ENCODE assay signal across 8 cellular contexts in the genomic region with DNA sequence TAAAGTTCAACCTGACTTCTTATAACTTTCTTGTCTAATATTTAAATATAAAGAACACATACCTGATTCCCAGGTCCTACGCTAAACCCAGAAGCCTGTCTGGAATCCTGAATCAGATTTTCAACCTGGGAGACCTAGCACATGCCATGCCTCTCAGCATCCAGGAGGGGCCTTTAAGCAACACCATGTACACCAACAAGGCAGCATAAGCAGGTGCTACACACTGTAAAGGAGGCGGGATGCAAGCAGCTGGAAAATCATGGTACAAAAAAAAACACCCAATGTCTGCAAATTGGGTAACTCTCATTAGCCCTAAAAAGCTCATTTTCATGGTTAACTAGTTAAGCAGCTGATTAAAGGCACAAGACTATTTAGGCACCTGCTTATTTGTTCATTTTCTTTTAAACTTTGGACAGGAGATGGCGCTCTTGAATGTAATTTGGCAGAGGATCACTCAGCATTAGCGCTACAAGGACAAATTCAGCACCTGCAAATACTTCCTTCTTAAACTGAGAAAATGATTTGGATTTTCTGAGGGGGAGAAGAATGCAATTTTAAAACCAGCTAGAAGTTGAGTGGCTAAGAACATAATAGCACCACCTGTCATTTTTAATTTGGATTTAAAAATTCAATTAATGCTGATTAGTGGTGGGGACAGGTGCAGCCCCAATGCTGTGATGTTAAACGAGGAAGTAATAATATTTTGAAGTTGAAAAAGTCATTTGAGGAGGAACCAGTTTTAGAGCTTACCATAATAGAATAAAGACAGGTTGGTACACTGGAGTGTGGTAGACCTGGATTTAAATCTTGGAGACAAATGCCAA.
DNase-seq lines count a peak whose midpoint lies in the region; ATAC-seq and TF ChIP-seq lines count a peak whose summit lies in the region.

No MANE protein-coding gene starts in this region.

- H3K9me3 Mint-ChIP-seq in activated CD8-positive, alpha-beta memory T cell treated with anti-CD3 and anti-CD28 coated beads, Interleukin-2, amount 10 ng/mL, durations not matched to agents 7 days and 5 days (ENCODE audit: low read depth): no peaks in the 10 kb centered on the region

- no peak overlapping the region for H3K4me3 Mint-ChIP-seq in activated CD8-positive, alpha-beta memory T cell treated with anti-CD3 and anti-CD28 coated beads, Interleukin-2, amount 10 ng/mL, durations not matched to agents 7 days and 5 days

- H3K4me2 ChIP-seq in osteoblast (ENCODE audit: insufficient read depth, low read length): no peak overlapping the region

- H3K79me2 ChIP-seq in osteoblast (ENCODE audit: insufficient read depth, low read length): no peaks in the 10 kb centered on the region

- H3K9me3 ChIP-seq in osteoblast (ENCODE audit: low read depth, low read length): no peaks in the 10 kb centered on the region

- H3K27ac ChIP-seq in osteoblast (ENCODE audit: low read depth, low read length): no peak overlapping the region

- no peak overlapping the region for H3K27ac Mint-ChIP-seq in activated CD8-positive, alpha-beta memory T cell treated with anti-CD3 and anti-CD28 coated beads, Interleukin-2, amount 10 ng/mL, durations not matched to agents 7 days and 5 days

- CTCF ChIA-PET in activated CD8-positive, alpha-beta memory T cell treated with anti-CD3 and anti-CD28 coated beads, Interleukin-2, amount 10 ng/mL, durations not matched to agents 7 days and 5 days (lab: Charles Lee): interaction anchor here (0.5 to 3.2 kb wide), 33 partner anchors 10 to 682 kb away, joined by 3 to 29 read pairs (median 4); a partner anchor contains a TSS

- no peaks in the 10 kb centered on the region for H3K4me1 ChIP-seq in osteoblast (ENCODE audit: insufficient read depth, low read length)

- H3K36me3 ChIP-seq in osteoblast (ENCODE audit: insufficient read depth, low read length): no peaks in the 10 kb centered on the region

- TF ChIP-seq CTCF in osteoblast (IDR thresholded peaks at IDR 0.05; ENCODE audit: extremely low read depth, low read depth, low read length): peak; percentile 51

- no peaks in the 10 kb centered on the region for H4K20me1 ChIP-seq in osteoblast (ENCODE audit: insufficient read depth, low read length)

- DNase-seq in activated CD8-positive, alpha-beta memory T cell treated with anti-CD3 and anti-CD28 coated beads, Interleukin-2, amount 10 ng/mL, durations not matched to agents 7 days and 5 days: no peak
- no peak for DNase-seq in activated CD8-positive, alpha-beta memory T cell treated with anti-CD3 and anti-CD28 coated beads, Interleukin-2, amount 50 U/mL, for 4 hours
- peak; percentile 86 for DNase-seq in NCI-H1092 treated with DMSO at 0.1 percent for 48 hours (lab: John Stamatoyannopoulos, UW)
- peak; percentile 19 for DNase-seq in SHP77 treated with DMSO at 0.1 percent for 48 hours (lab: John Stamatoyannopoulos, UW)
- DNase-seq in erythroblast (lab: John Stamatoyannopoulos, UW): peak; percentile 85 to 88
- DNase-seq in osteoblast (ENCODE audit: insufficient read length, low spot score, missing footprints): peak; percentile 50

- no peak overlapping the region for H2AFZ ChIP-seq in osteoblast (ENCODE audit: low read length)

- H3K27me3 Mint-ChIP-seq in activated CD8-positive, alpha-beta memory T cell treated with anti-CD3 and anti-CD28 coated beads, Interleukin-2, amount 10 ng/mL, durations not matched to agents 7 days and 5 days: peaks cover 10% of the 10 kb centered on the region

- no peak for TF ChIP-seq POLR2A in erythroblast (IDR thresholded peaks at IDR 0.05; ENCODE audit: low read length)

- no peak overlapping the region for H3K4me3 ChIP-seq in osteoblast (ENCODE audit: insufficient read depth, low read length)

- no peaks in the 10 kb centered on the region for H3K4me1 Mint-ChIP-seq in activated CD8-positive, alpha-beta memory T cell treated with anti-CD3 and anti-CD28 coated beads, Interleukin-2, amount 10 ng/mL, durations not matched to agents 7 days and 5 days

- no peaks in the 10 kb centered on the region for H3K36me3 Mint-ChIP-seq in activated CD8-positive, alpha-beta memory T cell treated with anti-CD3 and anti-CD28 coated beads, Interleukin-2, amount 10 ng/mL, durations not matched to agents 7 days and 5 days

- no peaks in the 10 kb centered on the region for H3K27me3 ChIP-seq in osteoblast (ENCODE audit: insufficient read depth, low read length)

- peak; percentile 75 for ATAC-seq in activated CD8-positive, alpha-beta memory T cell treated with anti-CD3 and anti-CD28 coated beads, Interleukin-2, amount 10 ng/mL, durations not matched to agents 7 days and 5 days
- peak; percentile 59 for ATAC-seq in GM21515 (IDR thresholded peaks at IDR 0.05; ENCODE audit: unreplicated experiment)
- no peak for ATAC-seq in HG03571 (IDR thresholded peaks at IDR 0.05; ENCODE audit: unreplicated experiment)

Comparison
In these comparisons a context has a peak if more than half of its experiments do, and no peak if none do; other contexts are left out.
1. DNase-seq: peak in NCI-H1092 treated with DMSO at 0.1 percent for 48 hours (single experiment), SHP77 treated with DMSO at 0.1 percent for 48 hours (single experiment), erythroblast (2 of 2) and osteoblast (single experiment); none in activated CD8-positive, alpha-beta memory T cell treated with anti-CD3 and anti-CD28 coated beads, Interleukin-2, amount 10 ng/mL, durations not matched to agents 7 days and 5 days (single experiment) and activated CD8-positive, alpha-beta memory T cell treated with anti-CD3 and anti-CD28 coated beads, Interleukin-2, amount 50 U/mL, for 4 hours (single experiment).